8 cellular contexts compared by ENCODE assay signal in genomic region chr16:58336332-58337089, GRCh38. TPM values are rescaled to one million over a fixed set of nuclear protein-coding genes. Genes with fewer than 3 reads are reported as not detected.
DNase-seq lines count a peak whose midpoint lies in the region; ATAC-seq and TF ChIP-seq lines count a peak whose summit lies in the region.

No MANE protein-coding gene starts in this region.

- peak overlapping the region; percentile 78 for H3K4me3 Mint-ChIP-seq in HFFc6
- H3K4me3 Mint-ChIP-seq in T-helper 2 cell treated with Interferon-gamma antibody and Interleukin-4, amounts not matched to agents 5 μg/mL and 100 μg/mL, for 36 hours: peak overlapping the region; percentile 36

- TF ChIP-seq CTCF in HFFc6 (IDR thresholded peaks at IDR 0.05) (peak; percentile 98), ascending aorta (IDR thresholded peaks at IDR 0.05) (peak; percentile 82 to 90 (median 87)), hepatocyte (IDR thresholded peaks at IDR 0.05; ENCODE audit: poor library complexity) (peak; percentile 95), sigmoid colon (IDR thresholded peaks at IDR 0.05) (peak; percentile 78 to 90 (median 82))

- no peaks in the 10 kb centered on the region for H3K79me2 ChIP-seq in hepatocyte

- H3K9me2 ChIP-seq in hepatocyte (replicated peaks; ENCODE audit: insufficient read depth): no peaks in the 10 kb centered on the region

- H3K9me3 ChIP-seq in ascending aorta: no peaks in the 10 kb centered on the region
- H3K9me3 ChIP-seq in hepatocyte (ENCODE audit: low read depth): no peaks in the 10 kb centered on the region
- no peaks in the 10 kb centered on the region for H3K9me3 ChIP-seq in sigmoid colon

- DNase-seq in GM04504 (ENCODE audit: low read depth) (peak; percentile 33), HFFc6 (peak; percentile 65), NCI-H1105 treated with DMSO at 0.1 percent for 48 hours (lab: John Stamatoyannopoulos, UW) (peak; percentile 52), ascending aorta (ENCODE audit: low spot score in 2 of 2) (peak in 1 of 2 donors; percentile 87), hepatocyte (ENCODE audit: low spot score) (peak; percentile 84), sigmoid colon (peak; percentile 85)
- peak; percentile 76 for DNase-seq in T-helper 2 cell treated with Interferon-gamma antibody and Interleukin-4, amounts not matched to agents 5 μg/mL and 100 μg/mL, for 36 hours (ENCODE audit: low spot score)

- peak overlapping the region; percentile 75 for H3K4me2 ChIP-seq in hepatocyte

- no peaks in the 10 kb centered on the region for H3K9me3 Mint-ChIP-seq in HFFc6
- no peaks in the 10 kb centered on the region for H3K9me3 Mint-ChIP-seq in T-helper 2 cell treated with Interferon-gamma antibody and Interleukin-4, amounts not matched to agents 5 μg/mL and 100 μg/mL, for 36 hours

- H4K20me1 ChIP-seq in hepatocyte (ENCODE audit: insufficient read depth, poor library complexity, severe bottlenecking): no peaks in the 10 kb centered on the region

- no peak overlapping the region for H3K27ac Mint-ChIP-seq in HFFc6
- H3K27ac Mint-ChIP-seq in T-helper 2 cell treated with Interferon-gamma antibody and Interleukin-4, amounts not matched to agents 5 μg/mL and 100 μg/mL, for 36 hours: no peak overlapping the region

- H3K27me3 ChIP-seq in ascending aorta: no peaks in the 10 kb centered on the region
- no peaks in the 10 kb centered on the region for H3K27me3 ChIP-seq in hepatocyte
- H3K27me3 ChIP-seq in sigmoid colon: peaks cover 0 to 3% (median 0%) of the 10 kb centered on the region in 3 donors

- peaks cover 7% of the 10 kb centered on the region for H3K27me3 Mint-ChIP-seq in HFFc6 (ENCODE audit: insufficient read depth)
- H3K27me3 Mint-ChIP-seq in T-helper 2 cell treated with Interferon-gamma antibody and Interleukin-4, amounts not matched to agents 5 μg/mL and 100 μg/mL, for 36 hours (ENCODE audit: low read depth): peaks cover 3% of the 10 kb centered on the region

- peaks cover 8% of the 10 kb centered on the region for H3K4me1 Mint-ChIP-seq in HFFc6 (ENCODE audit: low read depth)
- peaks cover 7% of the 10 kb centered on the region for H3K4me1 Mint-ChIP-seq in T-helper 2 cell treated with Interferon-gamma antibody and Interleukin-4, amounts not matched to agents 5 μg/mL and 100 μg/mL, for 36 hours (ENCODE audit: low read depth)

- H3K36me3 ChIP-seq in ascending aorta (no peaks in the 10 kb centered on the region), hepatocyte (replicated peaks; ENCODE audit: insufficient read depth, low read depth) (no peaks in the 10 kb centered on the region), sigmoid colon (no peaks in the 10 kb centered on the region)

- peak overlapping the region; percentile 31 to 48 for H3K4me3 ChIP-seq in ascending aorta
- no peak overlapping the region for H3K4me3 ChIP-seq in hepatocyte
- H3K4me3 ChIP-seq in sigmoid colon: peak overlapping the region in 3 of 4 donors; percentile 17 to 20 (median 20)

- no peak for TF ChIP-seq POLR2A in sigmoid colon (IDR thresholded peaks at IDR 0.05)

- peak overlapping the region; percentile 49 for H2AFZ ChIP-seq in hepatocyte

- intact Hi-C loops in ascending aorta (cut with DNase I) (loop anchor here (1.0 to 5.0 kb wide), 2 partner anchors 151 to 326 kb away; no protein-coding TSS in a partner anchor), sigmoid colon (cut with DNase I) (loop anchor here (1.0 to 5.0 kb wide), 3 partner anchors 151 to 421 kb away; no protein-coding TSS in a partner anchor)

- no peaks in the 10 kb centered on the region for H3K36me3 Mint-ChIP-seq in HFFc6 (ENCODE audit: low read depth)
- H3K36me3 Mint-ChIP-seq in T-helper 2 cell treated with Interferon-gamma antibody and Interleukin-4, amounts not matched to agents 5 μg/mL and 100 μg/mL, for 36 hours (ENCODE audit: low read depth): no peaks in the 10 kb centered on the region

- no peak for TF ChIP-seq EP300 in sigmoid colon (IDR thresholded peaks at IDR 0.05)

- ATAC-seq in GM18873 (IDR thresholded peaks at IDR 0.05; ENCODE audit: low FRiP score, unreplicated experiment): no peak

- WGBS in hepatocyte (ENCODE audit: low lambda C conversion rate, missing lambda C conversion rate): 22% methylated on average over 24 of the region's 24 CpGs
- 20% methylated on average over 24 of the region's 24 CpGs for WGBS in sigmoid colon, 2 donors

- no peak overlapping the region for H3K27ac ChIP-seq in ascending aorta
- H3K27ac ChIP-seq in hepatocyte: no peak overlapping the region
- no peak overlapping the region for H3K27ac ChIP-seq in sigmoid colon

- H3K4me1 ChIP-seq in ascending aorta: peaks cover 0 to 3% of the 10 kb centered on the region in 2 donors
- H3K4me1 ChIP-seq in hepatocyte (ENCODE audit: insufficient read depth): no peaks in the 10 kb centered on the region
- H3K4me1 ChIP-seq in sigmoid colon: peaks cover 0 to 8% (median 0%) of the 10 kb centered on the region in 4 donors

RNA-seq across cellular contexts. Expression of gene PRSS54, which starts 41.7 kb away (rescaled TPM):
- total RNA-seq in HFFc6 (2021; fragmentation: NEBNext Ultra II Directional; extraction: Animal tissue kit (Norgen Biotek cat#: 25700)): not detected
- total RNA-seq in ascending aorta: not detected
- not detected in 2 replicates for total RNA-seq in hepatocyte
- not detected in 2 replicates for polyA plus RNA-seq in hepatocyte
- not detected for total RNA-seq in sigmoid colon
- polyA plus RNA-seq in sigmoid colon: not detected

RNA-seq across cellular contexts. Expression of gene GINS3, which starts 55.8 kb away (rescaled TPM):
- total RNA-seq in HFFc6 (2021; fragmentation: NEBNext Ultra II Directional; extraction: Animal tissue kit (Norgen Biotek cat#: 25700)): 1 to 10 TPM; 3.0 to 6.4 (median 5.9) TPM
- total RNA-seq in ascending aorta: 21.8 TPM
- 3.0 and 4.4 TPM in 2 replicates for total RNA-seq in hepatocyte
- 2.1 and 3.7 TPM in 2 replicates for polyA plus RNA-seq in hepatocyte
- total RNA-seq in sigmoid colon: 1 to 10 TPM; 1.1 to 2.5 (median 2.4) TPM
- 1 to 10 TPM; 3.0 to 5.9 (median 3.0) TPM for polyA plus RNA-seq in sigmoid colon
